Comparison of ENCODE assay signal across 16 cellular contexts in the genomic region with DNA sequence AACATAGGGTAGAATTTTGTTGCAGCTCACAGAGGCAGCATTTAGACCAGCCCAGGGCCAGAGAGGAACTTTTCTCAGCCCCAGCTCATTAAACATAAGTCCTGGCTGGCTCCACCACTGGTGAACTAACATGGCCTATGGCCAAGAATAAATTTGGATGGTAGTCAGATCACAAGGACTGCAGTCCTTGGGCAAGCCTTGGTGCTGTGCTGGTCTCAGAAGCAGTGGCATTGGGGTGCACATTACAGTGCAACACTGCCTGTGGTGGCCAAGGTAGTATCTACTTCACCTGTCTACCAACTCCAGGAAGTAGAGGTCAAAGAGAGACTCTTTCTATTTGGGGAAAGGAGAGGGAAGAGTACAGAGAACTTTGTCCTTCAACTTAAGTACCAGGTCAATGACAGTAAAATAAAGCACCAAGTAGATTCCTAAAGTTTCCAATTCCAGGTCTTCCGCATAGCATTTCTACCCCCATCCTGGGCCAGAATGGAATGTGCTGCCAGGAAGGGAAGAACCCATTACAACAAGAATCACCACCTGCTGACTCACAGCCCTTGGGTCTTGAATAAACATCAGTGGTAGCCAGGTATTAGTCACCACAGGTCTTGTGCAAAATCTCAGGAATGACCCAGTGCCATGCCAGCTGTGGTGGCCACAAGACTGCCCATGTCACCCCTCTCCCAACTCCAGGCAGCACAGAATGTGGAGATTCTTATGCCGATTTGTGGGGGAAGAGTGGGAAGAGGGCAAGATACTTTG.
DNase-seq lines count a peak whose midpoint lies in the region; ATAC-seq, FAIRE-seq and TF ChIP-seq lines count a peak whose summit lies in the region.
"Had no signal": no experiment of that assay in that cellular context is flagged by ENCODE, and none has a peak within 500 bp of the region (broad histone marks: within the 10 kb centered on the region; RNA-seq: fewer than 3 reads in every experiment).

No MANE protein-coding gene starts in this region.

- H3K27me3 ChIP-seq in bronchial epithelial cell (ENCODE audit: control insufficient read depth, insufficient read depth, low read length), result no peaks in the 10 kb centered on the region
- H3K27me3 ChIP-seq: BLaER1, spleen, vagina had no signal

- peak; percentile 98 for DNase-seq in DMS53 (lab: John Stamatoyannopoulos, UW)
- DNase-seq in LoVo (ENCODE audit: low spot score), result peak; percentile 24
- DNase-seq in bronchial epithelial cell (ENCODE audit: low read depth), result peak; percentile 97
- peak; percentile 99 for DNase-seq in kidney tubule cell (ENCODE audit: low spot score)
- DNase-seq in pons (ENCODE audit: low spot score), result no peak
- no peak for DNase-seq in head of caudate nucleus
- DNase-seq: activated CD4-positive, alpha-beta T cell treated with anti-CD3 and anti-CD28 coated beads for 1 hour; caudate nucleus; GF-D8; left colon; NCI-H1092; spleen had no signal

- intact Hi-C loops in head of caudate nucleus (cut with DNase I), result no loop called here

- H3K4me3 ChIP-seq in bronchial epithelial cell (ENCODE audit: low read depth, low read length), result no peak overlapping the region
- H3K4me3 ChIP-seq: BLaER1, spleen, vagina had no signal

- no peak for TF ChIP-seq CTCF in bronchial epithelial cell (IDR thresholded peaks at IDR 0.05; ENCODE audit: insufficient read depth, low read length, severe bottlenecking)

- ATAC-seq in HG03039 (IDR thresholded peaks at IDR 0.05; ENCODE audit: unreplicated experiment) (no peak), HG02970 (IDR thresholded peaks at IDR 0.05; ENCODE audit: low FRiP score, unreplicated experiment) (no peak)
- ATAC-seq: left colon had no signal

- FAIRE-seq in bronchial epithelial cell (lab: Jason Lieb, UNC), result peak; percentile 36

- H3K36me3 ChIP-seq in bronchial epithelial cell (ENCODE audit: control insufficient read depth, insufficient read depth, low read length), result no peaks in the 10 kb centered on the region
- H3K36me3 ChIP-seq: BLaER1, spleen, vagina had no signal

Comparison
In these comparisons a context has a peak if more than half of its experiments do, and no peak if none do; other contexts are left out.
1. DNase-seq: peak in DMS53 (single experiment), LoVo (single experiment), bronchial epithelial cell (single experiment) and kidney tubule cell (single experiment); none in pons (single experiment) and head of caudate nucleus (0 of 42).